27 cellular contexts compared by ENCODE assay signal in genomic region chr18:32276896-32277295, GRCh38.
A peak's percentile ranks its signal among the peaks of the same experiment; 100 is the strongest.
DNase-seq lines count a peak whose midpoint lies in the region; ATAC-seq and TF ChIP-seq lines count a peak whose summit lies in the region.
"Had no signal": no experiment of that assay in that cellular context is flagged by ENCODE, and none has a peak within 500 bp of the region (broad histone marks: within the 10 kb centered on the region; RNA-seq: fewer than 3 reads in every experiment).

No MANE protein-coding gene starts in this region.

- no peaks in the 10 kb centered on the region for H3K27me3 ChIP-seq in hepatocyte
- H3K27me3 ChIP-seq in tibial artery = no peaks in the 10 kb centered on the region

- ATAC-seq in GM19467 (IDR thresholded peaks at IDR 0.05; ENCODE audit: unreplicated experiment) = no peak
- no peak for ATAC-seq in HG02938 (IDR thresholded peaks at IDR 0.05; ENCODE audit: unreplicated experiment)

- H3K9me3 ChIP-seq in HEK293 (ENCODE audit: control insufficient read depth, insufficient read depth, low read depth, low read length) (no peaks in the 10 kb centered on the region), hepatocyte (ENCODE audit: low read depth) (no peaks in the 10 kb centered on the region), tibial artery (no peaks in the 10 kb centered on the region)

- no peaks in the 10 kb centered on the region for H3K4me1 ChIP-seq in HEK293 (ENCODE audit: control insufficient read depth, insufficient read depth, low read length)
- peaks cover 13% of the 10 kb centered on the region for H3K4me1 ChIP-seq in hepatocyte (ENCODE audit: insufficient read depth)
- peaks cover 0 to 68% (median 38%) of the 10 kb centered on the region in 4 donors for H3K4me1 ChIP-seq in tibial artery

- CTCF ChIA-PET in HEK293 (lab: Yijun Ruan, JAX) = interaction anchor here (0.7 to 3.2 kb wide), 7 partner anchors 13 to 275 kb away, joined by 3 to 21 read pairs (median 3); partner anchors contain the start of gene GAREM1

- POLR2A ChIA-PET in HEK293 (lab: Yijun Ruan, JAX) = interaction anchor here (1.4 to 1.5 kb wide), 2 partner anchors 194 kb away, joined by 4 read pairs; partner anchors contain the start of gene GAREM1

- H2AFZ ChIP-seq in hepatocyte = no peak overlapping the region

- H3K79me2 ChIP-seq in hepatocyte = no peaks in the 10 kb centered on the region

- H3K27ac ChIP-seq in HEK293 (ENCODE audit: extremely low read depth, low read depth, low read length) = no peak overlapping the region
- peak overlapping the region; percentile 39 for H3K27ac ChIP-seq in hepatocyte
- H3K27ac ChIP-seq in tibial artery = peak overlapping the region; percentile 67 to 72
- H3K27ac ChIP-seq: C4-2B, KMS-11, SK-N-MC had no signal

- no peaks in the 10 kb centered on the region for H3K9me2 ChIP-seq in hepatocyte (replicated peaks; ENCODE audit: insufficient read depth)

- intact Hi-C loops in tibial artery (cut with DNase I; ENCODE audit: low total_unique reads) = loop anchor here (10.0 kb wide), 1 partner anchor 112 kb away; no protein-coding TSS in a partner anchor

- H4K20me1 ChIP-seq in hepatocyte (ENCODE audit: insufficient read depth, poor library complexity, severe bottlenecking) = no peaks in the 10 kb centered on the region

- DNase-seq in amniotic epithelial cell (ENCODE audit: low read depth) (peak; percentile 46), hepatocyte (ENCODE audit: low spot score) (no peak), tibial artery (no peak)
- no peak for DNase-seq in stimulated activated CD8-positive, alpha-beta memory T cell treated with anti-CD3 and anti-CD28 coated beads, Interleukin-4, amount 100 ng/mL, for 48 hours
- DNase-seq: Calu3; CD8-positive, alpha-beta memory T cell; DMS153; GDM1; H7; HFFc6; IMR-90; MV-4-11; NCI-H1105 treated with DMSO at 0.1 percent for 48 hours; NCI-H1694; NCI-H2081; NCI-H2171; NCI-H345; NCI-H524 treated with DMSO at 0.1 percent for 48 hours; RPMI8226; SHP77 treated with DMSO at 0.1 percent for 48 hours; SW 1271 had no signal

- no peaks in the 10 kb centered on the region for H3K36me3 ChIP-seq in HEK293 (ENCODE audit: control insufficient read depth in 2 of 2, insufficient read depth in 1 of 2, low read length in 2 of 2)
- no peaks in the 10 kb centered on the region for H3K36me3 ChIP-seq in hepatocyte (replicated peaks; ENCODE audit: insufficient read depth, low read depth)
- H3K36me3 ChIP-seq in tibial artery = no peaks in the 10 kb centered on the region

- H3K4me3 ChIP-seq in HEK293 (ENCODE audit: low read depth, low read length) (no peak overlapping the region), hepatocyte (no peak overlapping the region), tibial artery (no peak overlapping the region)
- H3K4me3 ChIP-seq: SK-N-MC had no signal

- WGBS in hepatocyte (ENCODE audit: low lambda C conversion rate, missing lambda C conversion rate) = 97% methylated on average over 3 of the region's 3 CpGs

- TF ChIP-seq CTCF in HEK293 (tag by site-specific recombination; IDR thresholded peaks at IDR 0.05) (no peak), hepatocyte (IDR thresholded peaks at IDR 0.05; ENCODE audit: poor library complexity) (no peak), tibial artery (IDR thresholded peaks at IDR 0.05) (no peak)

- H3K4me2 ChIP-seq in hepatocyte = no peak overlapping the region
- H3K4me2 ChIP-seq: KMS-11 had no signal

TF ChIP-seq in HEK293, 187 proteins besides CTCF, POLR2A, EP300 and RAD21:
- TF ChIP-seq ZNF214 (tag by site-specific recombination; IDR thresholded peaks at IDR 0.05; ENCODE audit: borderline replicate concordance) (no peak), ZNF362 (tag by site-specific recombination; IDR thresholded peaks at IDR 0.05) (no peak), ZNF76 (tag by site-specific recombination; IDR thresholded peaks at IDR 0.05; ENCODE audit: borderline replicate concordance, low read depth) (no peak), ZNF366 (tag by site-specific recombination; conservative IDR thresholded peaks at IDR 0.05) (0 out of 2 replicates have a peak, but pooled peaks have one; percentile 12), KLF16 (tag by site-specific recombination; IDR thresholded peaks at IDR 0.05) (no peak), ZIC2 (tag by site-specific recombination; IDR thresholded peaks at IDR 0.05) (no peak)
